8 cellular contexts compared by ENCODE assay signal in genomic region chr10:12656518-12657142, GRCh38.
DNase-seq lines count a peak whose midpoint lies in the region; ATAC-seq and TF ChIP-seq lines count a peak whose summit lies in the region.

No MANE protein-coding gene starts in this region.

- peaks cover 14% of the 10 kb centered on the region for H3K9me3 Mint-ChIP-seq in activated T-helper 1 cell treated with anti-CD3 and anti-CD28 coated beads, Interleukin-12 subunit alpha, Interleukin-12 subunit beta, Interleukin-2, Interleukin-4 antibody, amounts not matched to agents 30 ng/mL and 10 ng/mL and 1 ng/mL, durations not matched to agents 14 hours and 24 hours and 36 hours
- peaks cover 0 to 5% of the 10 kb centered on the region in 2 donors for H3K9me3 Mint-ChIP-seq in stimulated activated naive B cell treated with anti-CD40 and anti-IgM and Interleukin-4, amounts not matched to agents 10 μg/mL and 1 μg/mL and 100 μg/mL, for 72 hours

- H3K27me3 Mint-ChIP-seq in activated T-helper 1 cell treated with anti-CD3 and anti-CD28 coated beads, Interleukin-12 subunit alpha, Interleukin-12 subunit beta, Interleukin-2, Interleukin-4 antibody, amounts not matched to agents 30 ng/mL and 10 ng/mL and 1 ng/mL, durations not matched to agents 14 hours and 24 hours and 36 hours (ENCODE audit: insufficient read depth): no peaks in the 10 kb centered on the region
- no peaks in the 10 kb centered on the region for H3K27me3 Mint-ChIP-seq in stimulated activated naive B cell treated with anti-CD40 and anti-IgM and Interleukin-4, amounts not matched to agents 10 μg/mL and 1 μg/mL and 100 μg/mL, for 72 hours

- H3K27ac Mint-ChIP-seq in activated T-helper 1 cell treated with anti-CD3 and anti-CD28 coated beads, Interleukin-12 subunit alpha, Interleukin-12 subunit beta, Interleukin-2, Interleukin-4 antibody, amounts not matched to agents 30 ng/mL and 10 ng/mL and 1 ng/mL, durations not matched to agents 14 hours and 24 hours and 36 hours: peak overlapping the region; percentile 34
- no peak overlapping the region for H3K27ac Mint-ChIP-seq in stimulated activated naive B cell treated with anti-CD40 and anti-IgM and Interleukin-4, amounts not matched to agents 10 μg/mL and 1 μg/mL and 100 μg/mL, for 72 hours

- H3K36me3 Mint-ChIP-seq in activated T-helper 1 cell treated with anti-CD3 and anti-CD28 coated beads, Interleukin-12 subunit alpha, Interleukin-12 subunit beta, Interleukin-2, Interleukin-4 antibody, amounts not matched to agents 30 ng/mL and 10 ng/mL and 1 ng/mL, durations not matched to agents 14 hours and 24 hours and 36 hours (ENCODE audit: low read depth): peaks cover 7% of the 10 kb centered on the region
- peaks cover 15 to 26% of the 10 kb centered on the region in 2 donors for H3K36me3 Mint-ChIP-seq in stimulated activated naive B cell treated with anti-CD40 and anti-IgM and Interleukin-4, amounts not matched to agents 10 μg/mL and 1 μg/mL and 100 μg/mL, for 72 hours

- H3K27me3 ChIP-seq in AG04450 (ENCODE audit: control insufficient read depth, insufficient read depth, low read length) (no peaks in the 10 kb centered on the region), right cardiac atrium (ENCODE audit: control insufficient read depth, insufficient read depth) (no peaks in the 10 kb centered on the region)

- DNase-seq in AG04450 (ENCODE audit: low read depth, low spot score) (peak; percentile 11), GM12864 (ENCODE audit: low read depth) (peak; percentile 45), NCI-H2081 treated with DMSO at 0.1 percent for 48 hours (lab: John Stamatoyannopoulos, UW) (peak; percentile 13), right cardiac atrium (no peak)
- peak; percentile 6 for DNase-seq in activated T-helper 1 cell treated with anti-CD3 and anti-CD28 coated beads, Interleukin-12 subunit alpha, Interleukin-12 subunit beta, Interleukin-2, Interleukin-4 antibody, amounts not matched to agents 30 ng/mL and 10 ng/mL and 1 ng/mL, durations not matched to agents 14 hours and 24 hours and 36 hours (ENCODE audit: low spot score)
- no peak for DNase-seq in stimulated activated naive B cell treated with anti-CD40 and anti-IgM and Interleukin-4, amounts not matched to agents 10 μg/mL and 1 μg/mL and 100 μg/mL, for 72 hours
- DNase-seq in stimulated activated CD4-positive, alpha-beta T cell treated with anti-CD3 and anti-CD28 coated beads, Interleukin-4, amount 100 ng/mL, for 24 hours: no peak

- CTCF ChIA-PET in AG04450 (lab: Charles Lee): interaction anchor here (0.5 to 3.9 kb wide), 47 partner anchors 9 to 530 kb away, joined by 3 to 52 read pairs (median 4); partner anchors contain the start of genes CAMK1D, CDC123 and NUDT5

- WGBS in right cardiac atrium: 85% methylated on average over 4 of the region's 4 CpGs

- no peaks in the 10 kb centered on the region for H3K4me1 ChIP-seq in right cardiac atrium (ENCODE audit: control insufficient read depth, insufficient read depth, low read length)

- TF ChIP-seq CTCF in AG04450 (IDR thresholded peaks at IDR 0.05; ENCODE audit: low read depth, low read length) (peak; percentile 76), GM12864 (IDR thresholded peaks at IDR 0.05; ENCODE audit: low read depth, low read length, missing control alignments) (peak; percentile 62)

- peaks cover 34% of the 10 kb centered on the region for H3K4me1 Mint-ChIP-seq in activated T-helper 1 cell treated with anti-CD3 and anti-CD28 coated beads, Interleukin-12 subunit alpha, Interleukin-12 subunit beta, Interleukin-2, Interleukin-4 antibody, amounts not matched to agents 30 ng/mL and 10 ng/mL and 1 ng/mL, durations not matched to agents 14 hours and 24 hours and 36 hours (ENCODE audit: low read depth)
- H3K4me1 Mint-ChIP-seq in stimulated activated naive B cell treated with anti-CD40 and anti-IgM and Interleukin-4, amounts not matched to agents 10 μg/mL and 1 μg/mL and 100 μg/mL, for 72 hours: peaks cover 14 to 28% of the 10 kb centered on the region in 2 donors

- POLR2A ChIA-PET in AG04450 (lab: Yijun Ruan, JAX): no interaction called here

- H3K9me3 ChIP-seq in AG04450 (ENCODE audit: control insufficient read depth, insufficient read depth, low read length) (no peaks in the 10 kb centered on the region; the same call in 1 of the 2 replicates), right cardiac atrium (ENCODE audit: control insufficient read depth, low read length) (no peaks in the 10 kb centered on the region)

- H3K4me3 ChIP-seq in AG04450 (ENCODE audit: low read depth, low read length): no peak overlapping the region
- no peak overlapping the region for H3K4me3 ChIP-seq in GM12864 (ENCODE audit: low read depth, low read length)
- H3K4me3 ChIP-seq in right cardiac atrium (ENCODE audit: low read length): no peak overlapping the region

- intact Hi-C loops in activated T-helper 1 cell treated with anti-CD3 and anti-CD28 coated beads, Interleukin-12 subunit alpha, Interleukin-12 subunit beta, Interleukin-2, Interleukin-4 antibody, amounts not matched to agents 30 ng/mL and 10 ng/mL and 1 ng/mL, durations not matched to agents 14 hours and 24 hours and 36 hours (cut with micrococcal nuclease): loop anchor here (1.0 to 5.0 kb wide), 12 partner anchors 11 to 1139 kb away; no protein-coding TSS in a partner anchor
- intact Hi-C loops in right cardiac atrium (cut with DNase I): loop anchor here in 2 of 4 donors (10.0 kb wide), 1 partner anchor 392 kb away; no protein-coding TSS in a partner anchor

- ATAC-seq in right cardiac atrium: peak; percentile 44 to 51
- ATAC-seq in stimulated activated naive B cell treated with anti-CD40 and anti-IgM and Interleukin-4, amounts not matched to agents 10 μg/mL and 1 μg/mL and 100 μg/mL, for 72 hours (replicated peaks): peak; percentile 72 to 77
- no peak for ATAC-seq in HG03439 (IDR thresholded peaks at IDR 0.05; ENCODE audit: unreplicated experiment)

- H3K4me3 Mint-ChIP-seq in activated T-helper 1 cell treated with anti-CD3 and anti-CD28 coated beads, Interleukin-12 subunit alpha, Interleukin-12 subunit beta, Interleukin-2, Interleukin-4 antibody, amounts not matched to agents 30 ng/mL and 10 ng/mL and 1 ng/mL, durations not matched to agents 14 hours and 24 hours and 36 hours: no peak overlapping the region
- no peak overlapping the region for H3K4me3 Mint-ChIP-seq in stimulated activated naive B cell treated with anti-CD40 and anti-IgM and Interleukin-4, amounts not matched to agents 10 μg/mL and 1 μg/mL and 100 μg/mL, for 72 hours

- H3K27ac ChIP-seq in AG04450 (ENCODE audit: low read depth, low read length) (no peak overlapping the region), right cardiac atrium (ENCODE audit: low read length) (no peak overlapping the region)

Comparison
In these comparisons a context has a peak if more than half of its experiments do, and no peak if none do; other contexts are left out.
1. DNase-seq: peak in AG04450 (single experiment), GM12864 (single experiment), NCI-H2081 treated with DMSO at 0.1 percent for 48 hours (single experiment) and activated T-helper 1 cell treated with anti-CD3 and anti-CD28 coated beads, Interleukin-12 subunit alpha, Interleukin-12 subunit beta, Interleukin-2, Interleukin-4 antibody, amounts not matched to agents 30 ng/mL and 10 ng/mL and 1 ng/mL, durations not matched to agents 14 hours and 24 hours and 36 hours (single experiment); none in right cardiac atrium (0 of 3), stimulated activated naive B cell treated with anti-CD40 and anti-IgM and Interleukin-4, amounts not matched to agents 10 μg/mL and 1 μg/mL and 100 μg/mL, for 72 hours (single experiment) and stimulated activated CD4-positive, alpha-beta T cell treated with anti-CD3 and anti-CD28 coated beads, Interleukin-4, amount 100 ng/mL, for 24 hours (single experiment).